In genomic region chr12:51264297-51264696, GRCh38 we compare ENCODE assay signal across 27 cellular contexts. TPM values are rescaled to one million over a fixed set of nuclear protein-coding genes. Genes with fewer than 3 reads are reported as not detected.
DNase-seq lines count a peak whose midpoint lies in the region; ATAC-seq, FAIRE-seq and TF ChIP-seq lines count a peak whose summit lies in the region.
"Had no signal": no experiment of that assay in that cellular context is flagged by ENCODE, and none has a peak within 500 bp of the region (broad histone marks: within the 10 kb centered on the region; RNA-seq: fewer than 3 reads in every experiment).

No MANE protein-coding gene starts in this region.

- no peak overlapping the region for H3K4me2 ChIP-seq in K562 (ENCODE audit: insufficient read depth, low read length)

- TF ChIP-seq POLR2A in K562 (conservative IDR thresholded peaks at IDR 0.05), result no peak

- no peaks in the 10 kb centered on the region for H3K27me3 ChIP-seq in K562 (ENCODE audit: control insufficient read depth in 2 of 2, insufficient read depth in 2 of 2, low read length in 2 of 2)
- H3K27me3 ChIP-seq in foreskin keratinocyte, result no peaks in the 10 kb centered on the region
- H3K27me3 ChIP-seq in MG63, result no peaks in the 10 kb centered on the region
- H3K27me3 ChIP-seq: SJSA1 had no signal

- BruUV-seq in K562 (replicated peaks; lab: Mats Ljungman, UMichigan), result no TSS peak

- H3K4me1 Mint-ChIP-seq in natural killer cell treated with Interleukin-12 subunit alpha and Interleukin-12 subunit beta and Interleukin-15 and Interleukin-18, amount 100 ng/mL, for 72 hours (ENCODE audit: low read depth in 2 of 2), result peaks cover 23 to 28% of the 10 kb centered on the region in 2 donors

- no peak overlapping the region; a peak in 1 of 4 replicates for H3K9ac ChIP-seq in K562 (ENCODE audit: insufficient read depth in 1 of 2, low read depth in 2 of 2, low read length in 2 of 2)

- H2AFZ ChIP-seq in K562 (ENCODE audit: low read depth, low read length), result no peak overlapping the region

- H3K9me3 ChIP-seq in K562 (replicated peaks; ENCODE audit: control insufficient read depth, insufficient read depth, low read depth, low read length), result no peaks in the 10 kb centered on the region
- no peaks in the 10 kb centered on the region for H3K9me3 ChIP-seq in MG63
- H3K9me3 ChIP-seq: Caco-2, SJSA1 had no signal

- peaks cover 15% of the 10 kb centered on the region; the same call in 1 of the 3 replicates for H3K36me3 ChIP-seq in K562 (ENCODE audit: control insufficient read depth, insufficient read depth, low read length)
- H3K36me3 ChIP-seq in MG63, result no peaks in the 10 kb centered on the region

- in situ Hi-C loops in K562 (cut with MboI), result no loop called here

- FAIRE-seq in K562 (lab: Jason Lieb, UNC), result no peak
- FAIRE-seq: G401.6, H54, HTR-8/SVneo had no signal

- no peak for TF ChIP-seq RAD21 in K562 (CRISPR knock-in tag; conservative IDR thresholded peaks at IDR 0.05 in 1 of 2, IDR thresholded peaks at IDR 0.05 in 1 of 2)

- H3K9me3 Mint-ChIP-seq in natural killer cell treated with Interleukin-12 subunit alpha and Interleukin-12 subunit beta and Interleukin-15 and Interleukin-18, amount 100 ng/mL, for 72 hours, result no peaks in the 10 kb centered on the region
- H3K9me3 Mint-ChIP-seq: CD8-positive, alpha-beta T cell had no signal

- peaks cover 5% of the 10 kb centered on the region for H3K36me3 Mint-ChIP-seq in natural killer cell treated with Interleukin-12 subunit alpha and Interleukin-12 subunit beta and Interleukin-15 and Interleukin-18, amount 100 ng/mL, for 72 hours

- intact Hi-C loops in K562 (cut with micrococcal nuclease), result no loop called here

- H3K27ac ChIP-seq in K562 (ENCODE audit: extremely low read depth, low read depth, low read length), result no peak overlapping the region
- no peak overlapping the region for H3K27ac ChIP-seq in foreskin keratinocyte
- H3K27ac ChIP-seq: C4-2B, SJSA1 had no signal

- H4K20me1 ChIP-seq in K562 (replicated peaks; ENCODE audit: control insufficient read depth, insufficient read depth, low read length), result no peaks in the 10 kb centered on the region

- H3K27ac Mint-ChIP-seq in natural killer cell treated with Interleukin-12 subunit alpha and Interleukin-12 subunit beta and Interleukin-15 and Interleukin-18, amount 100 ng/mL, for 72 hours, result peak overlapping the region in 1 of 2 donors; percentile 28
- H3K27ac Mint-ChIP-seq: CD8-positive, alpha-beta T cell had no signal

- H3K4me3 ChIP-seq in K562 (no peak overlapping the region), MG63 (no peak overlapping the region)
- H3K4me3 ChIP-seq: SJSA1 had no signal

- TF ChIP-seq CTCF in K562 (IDR thresholded peaks at IDR 0.05 in 2 of 3, conservative IDR thresholded peaks at IDR 0.05 in 1 of 3; ENCODE audit: insufficient read depth in 2 of 3, low read depth in 1 of 3, low read length in 3 of 3), result no peak
- TF ChIP-seq CTCF in foreskin keratinocyte (conservative IDR thresholded peaks at IDR 0.05), result no peak

- H3K4me3 Mint-ChIP-seq in natural killer cell treated with Interleukin-12 subunit alpha and Interleukin-12 subunit beta and Interleukin-15 and Interleukin-18, amount 100 ng/mL, for 72 hours, result peak overlapping the region; percentile 81
- H3K4me3 Mint-ChIP-seq: CD8-positive, alpha-beta T cell had no signal

- POLR2A ChIA-PET in K562 (lab: Yijun Ruan, JAX), result interaction anchor here (1.8 kb wide), 1 partner anchor 13 kb away, joined by 8 read pairs; no protein-coding TSS in a partner anchor

- H3K9me1 ChIP-seq in K562 (ENCODE audit: control insufficient read depth, insufficient read depth, low read length), result no peaks in the 10 kb centered on the region

- CTCF ChIA-PET in K562 (lab: Yijun Ruan, JAX; ENCODE audit: low intra/inter-chr PET ratio), result no interaction called here

- DNase-seq in K562 (ENCODE audit: extremely low read depth in 1 of 4, low spot score in 3 of 4), result no peak
- peak; percentile 22 to 60 for DNase-seq in foreskin keratinocyte
- no peak for DNase-seq in natural killer cell treated with Interleukin-12 subunit alpha and Interleukin-12 subunit beta and Interleukin-15 and Interleukin-18, amount 100 ng/mL, for 72 hours (ENCODE audit: low spot score)
- DNase-seq in activated effector memory CD4-positive, alpha-beta T cell treated with anti-CD3 and anti-CD28 coated beads, Interleukin-2, amount 50 U/mL, for 16 hours, result no peak
- no peak for DNase-seq in MG63
- DNase-seq: Caco-2; CD8-positive, alpha-beta T cell; KBM-7; NCI-H1092; NCI-H1417 treated with DMSO at 0.1 percent for 48 hours; NCI-H1694 treated with DMSO at 0.1 percent for 48 hours; NCI-H2081; NCI-H2171; NCI-H226; NCI-H510A; NCI-H69; Right ventricle myocardium superior; RPMI8226 had no signal

- H3K4me1 ChIP-seq in K562 (replicated peaks in 1 of 2; ENCODE audit: control insufficient read depth in 2 of 2, insufficient read depth in 2 of 2, low read length in 2 of 2), result peaks cover 3 to 11% of the 10 kb centered on the region in 2 experiments; a peak in 4 of 5 replicates
- peaks cover 6% of the 10 kb centered on the region for H3K4me1 ChIP-seq in foreskin keratinocyte

- H3K79me2 ChIP-seq in K562 (ENCODE audit: control insufficient read depth, insufficient read depth, low read length), result peaks cover 24% of the 10 kb centered on the region

- ATAC-seq in K562 (no peak), foreskin keratinocyte (peak; percentile 53), GM21367 (IDR thresholded peaks at IDR 0.05; ENCODE audit: unreplicated experiment) (no peak), GM21360 (IDR thresholded peaks at IDR 0.05; ENCODE audit: unreplicated experiment) (no peak)
- no peak for ATAC-seq in natural killer cell treated with Interleukin-12 subunit alpha and Interleukin-12 subunit beta and Interleukin-15 and Interleukin-18, amount 100 ng/mL, for 72 hours

- H3K27me3 Mint-ChIP-seq in natural killer cell treated with Interleukin-12 subunit alpha and Interleukin-12 subunit beta and Interleukin-15 and Interleukin-18, amount 100 ng/mL, for 72 hours, result no peaks in the 10 kb centered on the region

- WGBS in K562 (ENCODE audit: insufficient coverage, low coverage, missing lambda C conversion rate), result 88% methylated on average over 5 of the region's 5 CpGs

- no peak for TF ChIP-seq EP300 in K562 (IDR thresholded peaks at IDR 0.05; ENCODE audit: low read length)

RNA-seq across cellular contexts. Expression of gene SMAGP, which starts 5.9 kb away (rescaled TPM):
- 33.1 and 42.1 TPM in 2 replicates for total RNA-seq in K562 (2011; cell fraction: chromatin; rRNA removed; ENCODE audit: low replicate concordance)
- 28.7 and 34.4 TPM in 2 replicates for total RNA-seq in K562 (2011; cell fraction: nucleolus; rRNA removed)
- total RNA-seq in K562 (2011; cell fraction: nucleoplasm; rRNA removed), result 43.1 and 65.2 TPM in 2 replicates
- total RNA-seq in K562 (2014; rRNA removed) (23.1 and 26.4 TPM in 2 replicates), K562 (2014; rRNA removed; fragmentation: Illumina TruSeq; extraction: Trizol) (26.5 and 31.6 TPM in 2 replicates), K562 (2015; rRNA removed; fragmentation: Illumina TruSeq; extraction: Trizol) (24.9 and 25.3 TPM in 2 replicates), K562 (2021) (29.7 and 35.9 TPM in 2 replicates), foreskin keratinocyte (30.9 and 35.1 TPM in 2 replicates)
- polyA plus RNA-seq in K562 (2011; rRNA removed) (52.2 and 62.3 TPM in 2 replicates), K562 (2014; fragmentation: Illumina TruSeq; extraction: Trizol) (45.9 and 53.9 TPM in 2 replicates), K562 (2014; fragmentation: Nextera tagmentation; extraction: Ambion mirVana) (10 to 100 TPM; 26.0 to 29.9 TPM), K562 (2014; rRNA removed) (33.6 and 35.3 TPM in 2 replicates), foreskin keratinocyte (41.6 and 44.9 TPM in 2 replicates)
- polyA plus RNA-seq in K562 (2011; cell fraction: cytosol; rRNA removed), result 47.6 and 61.5 TPM in 2 replicates
- polyA plus RNA-seq in K562 (2011; cell fraction: nucleus; rRNA removed), result 38.6 and 59.2 TPM in 2 replicates
- 40.6 and 110 TPM in 2 replicates for polyA plus RNA-seq in K562 (2012)
- polyA minus RNA-seq in K562 (2011; rRNA and poly(A)+ RNA removed), result 31.6 and 53.7 TPM in 2 replicates
- 14.2 and 22.0 TPM in 2 replicates for polyA minus RNA-seq in K562 (2011; cell fraction: cytosol; rRNA and poly(A)+ RNA removed)
- 10.8 and 13.6 TPM in 2 replicates for polyA minus RNA-seq in K562 (2011; cell fraction: nucleus; rRNA and poly(A)+ RNA removed)
- 10 to 100 TPM in 1 of 2 donors, 1 to 10 TPM in 1; 3.8 to 11.5 TPM for total RNA-seq in natural killer cell treated with Interleukin-12 subunit alpha and Interleukin-12 subunit beta and Interleukin-15 and Interleukin-18, amount 100 ng/mL, for 72 hours
- total RNA-seq in MG63 (2014; rRNA removed; shearing (Covaris generic); ENCODE audit: low replicate concordance), result 2.1 and 20.1 TPM in 2 replicates

RNA-seq across cellular contexts. Expression of gene DAZAP2, which starts 25.7 kb away (rescaled TPM):
- total RNA-seq in K562 (2011; cell fraction: chromatin; rRNA removed; ENCODE audit: low replicate concordance), result 65.3 and 70.8 TPM in 2 replicates
- 50.3 and 56.7 TPM in 2 replicates for total RNA-seq in K562 (2011; cell fraction: nucleolus; rRNA removed)
- 71.7 and 79.8 TPM in 2 replicates for total RNA-seq in K562 (2011; cell fraction: nucleoplasm; rRNA removed)
- total RNA-seq in K562 (2014; rRNA removed) (111 and 116 TPM in 2 replicates), K562 (2014; rRNA removed; fragmentation: Illumina TruSeq; extraction: Trizol) (144 and 149 TPM in 2 replicates), K562 (2015; rRNA removed; fragmentation: Illumina TruSeq; extraction: Trizol) (194 and 195 TPM in 2 replicates), K562 (2021) (129 and 132 TPM in 2 replicates), foreskin keratinocyte (145 and 152 TPM in 2 replicates)
- polyA plus RNA-seq in K562 (2011; rRNA removed) (329 and 342 TPM in 2 replicates), K562 (2014; fragmentation: Illumina TruSeq; extraction: Trizol) (276 and 289 TPM in 2 replicates), K562 (2014; fragmentation: Nextera tagmentation; extraction: Ambion mirVana) (100 to 1,000 TPM; 364 to 668 TPM), K562 (2014; rRNA removed) (227 and 282 TPM in 2 replicates), foreskin keratinocyte (91.0 and 105 TPM in 2 replicates)
- 426 and 578 TPM in 2 replicates for polyA plus RNA-seq in K562 (2011; cell fraction: cytosol; rRNA removed)
- 135 and 184 TPM in 2 replicates for polyA plus RNA-seq in K562 (2011; cell fraction: nucleus; rRNA removed)
- 215 and 432 TPM in 2 replicates for polyA plus RNA-seq in K562 (2012)
- 188 and 248 TPM in 2 replicates for polyA minus RNA-seq in K562 (2011; rRNA and poly(A)+ RNA removed)
- 112 and 122 TPM in 2 replicates for polyA minus RNA-seq in K562 (2011; cell fraction: cytosol; rRNA and poly(A)+ RNA removed)
- 28.7 and 52.4 TPM in 2 replicates for polyA minus RNA-seq in K562 (2011; cell fraction: nucleus; rRNA and poly(A)+ RNA removed)
- 100 to 1,000 TPM in 1 of 2 donors, 10 to 100 TPM in 1; 78.3 to 141 TPM for total RNA-seq in natural killer cell treated with Interleukin-12 subunit alpha and Interleukin-12 subunit beta and Interleukin-15 and Interleukin-18, amount 100 ng/mL, for 72 hours
- 102 and 192 TPM in 2 replicates for total RNA-seq in MG63 (2014; rRNA removed; shearing (Covaris generic); ENCODE audit: low replicate concordance)

RNA-seq across cellular contexts. Expression of gene POU6F1, which starts 46.4 kb away (rescaled TPM):
- 8.6 and 29.6 TPM in 2 replicates for total RNA-seq in K562 (2011; cell fraction: chromatin; rRNA removed; ENCODE audit: low replicate concordance)
- 5.3 and 7.0 TPM in 2 replicates for total RNA-seq in K562 (2011; cell fraction: nucleolus; rRNA removed)
- 13.7 and 24.2 TPM in 2 replicates for total RNA-seq in K562 (2011; cell fraction: nucleoplasm; rRNA removed)
- total RNA-seq in K562 (2014; rRNA removed) (0.36 and 1.3 TPM in 2 replicates), K562 (2014; rRNA removed; fragmentation: Illumina TruSeq; extraction: Trizol) (1.4 and 2.0 TPM in 2 replicates), K562 (2015; rRNA removed; fragmentation: Illumina TruSeq; extraction: Trizol) (0.98 and 1.1 TPM in 2 replicates), K562 (2021) (3.3 and 4.0 TPM in 2 replicates), foreskin keratinocyte (1.1 and 1.3 TPM in 2 replicates)
- polyA plus RNA-seq in K562 (2011; rRNA removed) (3.0 and 3.4 TPM in 2 replicates), K562 (2014; fragmentation: Illumina TruSeq; extraction: Trizol) (1.1 and 1.4 TPM in 2 replicates), K562 (2014; fragmentation: Nextera tagmentation; extraction: Ambion mirVana) (under 1 TPM; 0.14 to 0.25 TPM), K562 (2014; rRNA removed) (0.78 and 1.4 TPM in 2 replicates), foreskin keratinocyte (0.60 and 1.1 TPM in 2 replicates)
- 1.2 and 1.3 TPM in 2 replicates for polyA plus RNA-seq in K562 (2011; cell fraction: cytosol; rRNA removed)
- 7.9 and 10.0 TPM in 2 replicates for polyA plus RNA-seq in K562 (2011; cell fraction: nucleus; rRNA removed)
- polyA plus RNA-seq in K562 (2012), result 0.89 and 5.9 TPM in 2 replicates
- polyA minus RNA-seq in K562 (2011; rRNA and poly(A)+ RNA removed), result 1.5 and 1.6 TPM in 2 replicates
- polyA minus RNA-seq in K562 (2011; cell fraction: cytosol; rRNA and poly(A)+ RNA removed), result 2.1 and 2.3 TPM in 2 replicates
- 2.3 and 3.6 TPM in 2 replicates for polyA minus RNA-seq in K562 (2011; cell fraction: nucleus; rRNA and poly(A)+ RNA removed)
- total RNA-seq in natural killer cell treated with Interleukin-12 subunit alpha and Interleukin-12 subunit beta and Interleukin-15 and Interleukin-18, amount 100 ng/mL, for 72 hours, result 1 to 10 TPM; 3.6 to 5.3 TPM
- total RNA-seq in MG63 (2014; rRNA removed; shearing (Covaris generic); ENCODE audit: low replicate concordance), result 0.74 and 2.7 TPM in 2 replicates

RNA-seq across cellular contexts. Expression of gene BIN2, which starts 59.7 kb away (rescaled TPM):
- 0.19 and 0.76 TPM in 2 replicates for total RNA-seq in K562 (2011; cell fraction: chromatin; rRNA removed; ENCODE audit: low replicate concordance)
- total RNA-seq in K562 (2011; cell fraction: nucleolus; rRNA removed), result not detected in 2 replicates
- not detected in 2 replicates for total RNA-seq in K562 (2011; cell fraction: nucleoplasm; rRNA removed)
- 0.20 TPM in 1 of 2 replicates, not detected in the other for total RNA-seq in K562 (2014; rRNA removed)
- 0.18 and 0.38 TPM in 2 replicates for total RNA-seq in K562 (2014; rRNA removed; fragmentation: Illumina TruSeq; extraction: Trizol)
- 0.22 and 0.23 TPM in 2 replicates for total RNA-seq in K562 (2015; rRNA removed; fragmentation: Illumina TruSeq; extraction: Trizol)
- total RNA-seq in K562 (2021), result 0.29 and 0.45 TPM in 2 replicates
- 0.20 and 0.28 TPM in 2 replicates for polyA plus RNA-seq in K562 (2011; rRNA removed)
- polyA plus RNA-seq in K562 (2011; cell fraction: cytosol; rRNA removed), result 0.18 and 0.22 TPM in 2 replicates
- polyA plus RNA-seq in K562 (2011; cell fraction: nucleus; rRNA removed), result 0.10 TPM in 2 replicates
- polyA plus RNA-seq in K562 (2012), result 0.58 and 0.82 TPM in 2 replicates
- polyA plus RNA-seq in K562 (2014; fragmentation: Illumina TruSeq; extraction: Trizol), result 0.33 and 0.39 TPM in 2 replicates
- under 1 TPM; 0.04 to 0.11 TPM for polyA plus RNA-seq in K562 (2014; fragmentation: Nextera tagmentation; extraction: Ambion mirVana)
- 0.28 and 0.30 TPM in 2 replicates for polyA plus RNA-seq in K562 (2014; rRNA removed)
- polyA minus RNA-seq in K562 (2011; rRNA and poly(A)+ RNA removed), result 0.12 TPM in 1 of 2 replicates, not detected in the other
- polyA minus RNA-seq in K562 (2011; cell fraction: cytosol; rRNA and poly(A)+ RNA removed), result not detected in 2 replicates
- polyA minus RNA-seq in K562 (2011; cell fraction: nucleus; rRNA and poly(A)+ RNA removed), result not detected in 2 replicates
- not detected in 2 replicates for total RNA-seq in foreskin keratinocyte
- polyA plus RNA-seq in foreskin keratinocyte, result not detected in 2 replicates
- total RNA-seq in natural killer cell treated with Interleukin-12 subunit alpha and Interleukin-12 subunit beta and Interleukin-15 and Interleukin-18, amount 100 ng/mL, for 72 hours, result 100 to 1,000 TPM in 1 of 2 donors, 10 to 100 TPM in 1; 93.6 to 115 TPM
- total RNA-seq in MG63 (2014; rRNA removed; shearing (Covaris generic); ENCODE audit: low replicate concordance), result not detected in 2 replicates
- total RNA-seq: A673, LHCN-M2 had no signal

Comparison
In these comparisons a context has a peak if more than half of its experiments do, and no peak if none do; other contexts are left out.
1. DNase-seq: peak in foreskin keratinocyte (2 of 2); none in K562 (0 of 4), natural killer cell treated with Interleukin-12 subunit alpha and Interleukin-12 subunit beta and Interleukin-15 and Interleukin-18, amount 100 ng/mL, for 72 hours (single experiment), activated effector memory CD4-positive, alpha-beta T cell treated with anti-CD3 and anti-CD28 coated beads, Interleukin-2, amount 50 U/mL, for 16 hours (single experiment) and MG63 (single experiment).